3 cellular contexts compared by ENCODE assay signal in genomic region chr10:111486346-111486745, GRCh38.
"Had no signal": no experiment of that assay in that cellular context is flagged by ENCODE, and none has a peak within 500 bp of the region (broad histone marks: within the 10 kb centered on the region; RNA-seq: fewer than 3 reads in every experiment).

No MANE protein-coding gene starts in this region.

- H3K4me3 ChIP-seq: GM12878 had no signal

- ATAC-seq: GM12878 had no signal

- DNase-seq: GDM1, GF-D8 had no signal
